22 cellular contexts compared by ENCODE assay signal in the genomic region with DNA sequence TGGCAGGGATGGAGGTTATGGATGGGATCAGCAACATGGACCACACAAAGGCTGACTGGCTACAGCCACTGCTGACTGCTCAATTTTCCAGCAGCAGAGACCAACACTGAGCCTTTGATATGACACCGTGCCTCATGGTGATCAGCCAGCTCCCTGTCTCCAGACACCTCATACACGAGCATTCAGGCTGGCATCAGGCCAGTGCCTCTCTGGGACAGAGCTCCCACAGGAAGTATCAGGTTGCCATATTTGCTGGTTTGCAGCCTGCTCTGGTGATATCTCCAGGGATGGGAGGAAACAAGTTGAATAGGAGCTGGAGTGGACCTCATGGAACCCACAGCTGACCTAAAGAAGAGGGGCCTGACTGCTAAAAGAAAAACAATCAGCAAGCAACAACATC.
DNase-seq lines count a peak whose midpoint lies in the region; ATAC-seq, FAIRE-seq and TF ChIP-seq lines count a peak whose summit lies in the region.
"Had no signal": no experiment of that assay in that cellular context is flagged by ENCODE, and none has a peak within 500 bp of the region (broad histone marks: within the 10 kb centered on the region; RNA-seq: fewer than 3 reads in every experiment).

No MANE protein-coding gene starts in this region.

- H3K27me3 Mint-ChIP-seq in activated naive CD8-positive, alpha-beta T cell treated with anti-CD3 and anti-CD28 coated beads, Interleukin-2, amount 50 U/mL, for 24 hours, result no peaks in the 10 kb centered on the region

- ATAC-seq in activated naive CD8-positive, alpha-beta T cell treated with anti-CD3 and anti-CD28 coated beads, Interleukin-2, amount 50 U/mL, for 24 hours, result no peak
- ATAC-seq: GM23338 had no signal

- no peak overlapping the region for H3K4me3 Mint-ChIP-seq in activated naive CD8-positive, alpha-beta T cell treated with anti-CD3 and anti-CD28 coated beads, Interleukin-2, amount 50 U/mL, for 24 hours
- H3K4me3 Mint-ChIP-seq: GM23338, HFFc6 had no signal

- H3K36me3 Mint-ChIP-seq in activated naive CD8-positive, alpha-beta T cell treated with anti-CD3 and anti-CD28 coated beads, Interleukin-2, amount 50 U/mL, for 24 hours (ENCODE audit: low read depth), result no peaks in the 10 kb centered on the region

- no peaks in the 10 kb centered on the region for H3K4me1 Mint-ChIP-seq in activated naive CD8-positive, alpha-beta T cell treated with anti-CD3 and anti-CD28 coated beads, Interleukin-2, amount 50 U/mL, for 24 hours
- H3K4me1 Mint-ChIP-seq: GM23338 had no signal

- no peak for FAIRE-seq in D721Med (lab: Jason Lieb, UNC)
- FAIRE-seq: GM12892, RCC 7860 had no signal

- TF ChIP-seq CTCF in D721Med (IDR thresholded peaks at IDR 0.05; ENCODE audit: insufficient read depth, missing control alignments), result no peak

- H3K27ac Mint-ChIP-seq in activated naive CD8-positive, alpha-beta T cell treated with anti-CD3 and anti-CD28 coated beads, Interleukin-2, amount 50 U/mL, for 24 hours, result no peak overlapping the region
- H3K27ac Mint-ChIP-seq: GM23338, HFFc6 had no signal

- peaks cover 21% of the 10 kb centered on the region for H3K9me3 Mint-ChIP-seq in activated naive CD8-positive, alpha-beta T cell treated with anti-CD3 and anti-CD28 coated beads, Interleukin-2, amount 50 U/mL, for 24 hours

- peak; percentile 12 to 19 for DNase-seq in NCI-H2081 (lab: John Stamatoyannopoulos, UW)
- DNase-seq in NCI-H2081 treated with DMSO at 0.1 percent for 48 hours (lab: John Stamatoyannopoulos, UW), result no peak
- peak; percentile 95 for DNase-seq in DMS53 treated with DMSO at 0.1 percent for 48 hours (lab: John Stamatoyannopoulos, UW; ENCODE audit: unreplicated experiment)
- DNase-seq in NCI-H69 (lab: John Stamatoyannopoulos, UW), result peak; percentile 19
- DNase-seq in iris pigment epithelial cell (ENCODE audit: low read depth), result peak; percentile 0
- DNase-seq in activated naive CD8-positive, alpha-beta T cell treated with anti-CD3 and anti-CD28 coated beads, Interleukin-2, amount 50 U/mL, for 24 hours, result no peak
- no peak for DNase-seq in D721Med (ENCODE audit: insufficient read length, low spot score)
- no peak for DNase-seq in activated naive CD4-positive, alpha-beta T cell treated with anti-CD3 and anti-CD28 coated beads, Interleukin-2, amount 50 U/mL, for 16 hours
- DNase-seq: C1 segment of cervical spinal cord, COR-L47, DMS79 treated with DMSO at 0.1 percent for 48 hours, GDM1, HFFc6, NCI-H1105 treated with DMSO at 0.1 percent for 48 hours, NCI-H1930, NCI-H446, NCI-H82, SW 1271, T-helper 9 cell had no signal

Comparison
In these comparisons a context has a peak if more than half of its experiments do, and no peak if none do; other contexts are left out.
1. DNase-seq: peak in NCI-H2081 (2 of 2), DMS53 treated with DMSO at 0.1 percent for 48 hours (single experiment), NCI-H69 (single experiment) and iris pigment epithelial cell (single experiment); none in NCI-H2081 treated with DMSO at 0.1 percent for 48 hours (single experiment), activated naive CD8-positive, alpha-beta T cell treated with anti-CD3 and anti-CD28 coated beads, Interleukin-2, amount 50 U/mL, for 24 hours (single experiment), D721Med (single experiment) and activated naive CD4-positive, alpha-beta T cell treated with anti-CD3 and anti-CD28 coated beads, Interleukin-2, amount 50 U/mL, for 16 hours (single experiment).